11 cellular contexts compared by ENCODE assay signal in the genomic region with DNA sequence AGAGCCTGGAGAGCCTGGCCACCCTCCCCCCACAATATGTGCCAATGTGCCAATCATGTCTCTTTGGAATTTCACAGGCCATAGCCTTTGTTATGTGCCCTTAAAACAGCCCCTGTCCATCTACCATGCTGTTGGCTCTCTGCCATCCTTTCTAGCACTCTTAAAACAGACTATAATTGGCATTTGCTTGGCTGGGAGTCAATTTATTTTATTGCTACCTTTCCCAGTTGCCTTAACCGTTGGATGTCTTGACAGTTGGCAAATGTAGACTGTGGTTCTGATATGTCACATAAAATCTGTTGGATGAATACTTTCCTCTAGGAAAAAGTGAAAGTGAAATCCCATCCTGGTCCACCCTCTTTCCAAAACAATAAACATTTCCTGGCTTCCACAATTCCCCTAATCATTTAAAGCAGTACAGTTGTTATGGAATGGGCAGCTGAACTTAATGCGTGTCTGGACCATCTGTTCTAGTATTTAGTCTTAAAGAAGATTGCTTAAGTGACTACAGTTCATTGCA.
DNase-seq lines count a peak whose midpoint lies in the region; ATAC-seq and TF ChIP-seq lines count a peak whose summit lies in the region.
"Had no signal": no experiment of that assay in that cellular context is flagged by ENCODE, and none has a peak within 500 bp of the region (broad histone marks: within the 10 kb centered on the region; RNA-seq: fewer than 3 reads in every experiment).

No MANE protein-coding gene starts in this region.

- TF ChIP-seq CTCF in WERI-Rb-1 (IDR thresholded peaks at IDR 0.05; ENCODE audit: low read depth, low read length), result no peak
- TF ChIP-seq CTCF in osteocyte (IDR thresholded peaks at IDR 0.05), result no peak

- ATAC-seq in GM21529 (IDR thresholded peaks at IDR 0.05; ENCODE audit: unreplicated experiment), result no peak
- ATAC-seq: activated T-cell treated with anti-CD3 and anti-CD28 coated beads, Interleukin-2, amount 50 U/mL, for 4 hours had no signal

- no peaks in the 10 kb centered on the region for H3K36me3 ChIP-seq in WERI-Rb-1
- H3K36me3 ChIP-seq: neutrophil had no signal

- H3K27ac ChIP-seq in WERI-Rb-1, result no peak overlapping the region
- H3K27ac ChIP-seq: neutrophil had no signal

- CTCF ChIA-PET in HEK293T (lab: Yijun Ruan, JAX), result interaction anchor here (0.6 kb wide), 1 partner anchor 11 kb away, joined by 3 read pairs; no protein-coding TSS in a partner anchor

- no peaks in the 10 kb centered on the region for H3K27me3 Mint-ChIP-seq in osteocyte (ENCODE audit: unreplicated experiment)

- POLR2A ChIA-PET in HEK293T (lab: Yijun Ruan, JAX), result no interaction called here

- DNase-seq in HEK293T (ENCODE audit: extremely low spot score), result no peak
- peak; percentile 15 for DNase-seq in NCI-H2081 treated with DMSO at 0.1 percent for 48 hours (lab: John Stamatoyannopoulos, UW)
- DNase-seq in WERI-Rb-1, result peak; percentile 42
- DNase-seq in osteocyte (ENCODE audit: extremely low spot score, unreplicated experiment), result no peak
- no peak for DNase-seq in SIG-M5 treated with dmso at 0.1 percent for 504 hours (lab: John Stamatoyannopoulos, UW; ENCODE audit: unreplicated experiment)
- DNase-seq in GOT3 (lab: John Stamatoyannopoulos, UW), result no peak
- no peak for DNase-seq in activated naive CD4-positive, alpha-beta T cell (lab: John Stamatoyannopoulos, UW)
- DNase-seq: activated T-cell treated with anti-CD3 and anti-CD28 coated beads, Interleukin-2, amount 50 U/mL, for 4 hours; stimulated activated CD4-positive, alpha-beta T cell treated with anti-CD3 and anti-CD28 coated beads, Interleukin-4, amount 100 ng/mL, for 24 hours had no signal

- no peaks in the 10 kb centered on the region for H3K27me3 ChIP-seq in WERI-Rb-1 (ENCODE audit: insufficient read depth, low read depth, severe bottlenecking)
- H3K27me3 ChIP-seq: neutrophil had no signal

- H3K36me3 Mint-ChIP-seq in osteocyte (ENCODE audit: unreplicated experiment), result no peaks in the 10 kb centered on the region

- H3K9me3 ChIP-seq in WERI-Rb-1 (ENCODE audit: severe bottlenecking), result no peaks in the 10 kb centered on the region
- H3K9me3 ChIP-seq: neutrophil had no signal

- H3K9me3 Mint-ChIP-seq in osteocyte (ENCODE audit: unreplicated experiment), result no peaks in the 10 kb centered on the region
- H3K9me3 Mint-ChIP-seq: activated T-cell treated with anti-CD3 and anti-CD28 coated beads, Interleukin-2, amount 50 U/mL, for 4 hours had no signal

- no peak overlapping the region for H3K4me3 Mint-ChIP-seq in osteocyte (ENCODE audit: unreplicated experiment)
- H3K4me3 Mint-ChIP-seq: activated T-cell treated with anti-CD3 and anti-CD28 coated beads, Interleukin-2, amount 50 U/mL, for 4 hours had no signal

- H3K4me3 ChIP-seq in WERI-Rb-1 (ENCODE audit: low read depth, low read length), result no peak overlapping the region

- H3K27ac Mint-ChIP-seq in osteocyte (ENCODE audit: unreplicated experiment), result peak overlapping the region; percentile 70

- H3K4me1 Mint-ChIP-seq in osteocyte (ENCODE audit: unreplicated experiment), result peaks cover 28% of the 10 kb centered on the region

TF ChIP-seq in HEK293T, 16 proteins besides CTCF, POLR2A, EP300 and RAD21:
- TF ChIP-seq SUZ12 (IDR thresholded peaks at IDR 0.05) (no peak), ZNF384 (IDR thresholded peaks at IDR 0.05) (no peak), FOXM1 (IDR thresholded peaks at IDR 0.05; ENCODE audit: borderline replicate concordance) (no peak), BHLHE40 (IDR thresholded peaks at IDR 0.05; ENCODE audit: borderline replicate concordance) (no peak), FOXK2 (IDR thresholded peaks at IDR 0.05) (no peak), HDGF (IDR thresholded peaks at IDR 0.05; ENCODE audit: borderline replicate concordance) (no peak)
- TF ChIP-seq, protein P1, sequence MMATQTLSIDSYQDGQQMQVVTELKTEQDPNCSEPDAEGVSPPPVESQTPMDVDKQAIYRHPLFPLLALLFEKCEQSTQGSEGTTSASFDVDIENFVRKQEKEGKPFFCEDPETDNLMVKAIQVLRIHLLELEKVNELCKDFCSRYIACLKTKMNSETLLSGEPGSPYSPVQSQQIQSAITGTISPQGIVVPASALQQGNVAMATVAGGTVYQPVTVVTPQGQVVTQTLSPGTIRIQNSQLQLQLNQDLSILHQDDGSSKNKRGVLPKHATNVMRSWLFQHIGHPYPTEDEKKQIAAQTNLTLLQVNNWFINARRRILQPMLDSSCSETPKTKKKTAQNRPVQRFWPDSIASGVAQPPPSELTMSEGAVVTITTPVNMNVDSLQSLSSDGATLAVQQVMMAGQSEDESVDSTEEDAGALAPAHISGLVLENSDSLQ (IDR thresholded peaks at IDR 0.05), result 0 out of 2 replicates have a peak, but pooled peaks have one; percentile 8

Comparison
In these comparisons a context has a peak if more than half of its experiments do, and no peak if none do; other contexts are left out.
1. DNase-seq: peak in NCI-H2081 treated with DMSO at 0.1 percent for 48 hours (single experiment) and WERI-Rb-1 (single experiment); none in HEK293T (single experiment), osteocyte (single experiment), SIG-M5 treated with dmso at 0.1 percent for 504 hours (single experiment), GOT3 (single experiment) and activated naive CD4-positive, alpha-beta T cell (0 of 4).